In the genomic region with DNA sequence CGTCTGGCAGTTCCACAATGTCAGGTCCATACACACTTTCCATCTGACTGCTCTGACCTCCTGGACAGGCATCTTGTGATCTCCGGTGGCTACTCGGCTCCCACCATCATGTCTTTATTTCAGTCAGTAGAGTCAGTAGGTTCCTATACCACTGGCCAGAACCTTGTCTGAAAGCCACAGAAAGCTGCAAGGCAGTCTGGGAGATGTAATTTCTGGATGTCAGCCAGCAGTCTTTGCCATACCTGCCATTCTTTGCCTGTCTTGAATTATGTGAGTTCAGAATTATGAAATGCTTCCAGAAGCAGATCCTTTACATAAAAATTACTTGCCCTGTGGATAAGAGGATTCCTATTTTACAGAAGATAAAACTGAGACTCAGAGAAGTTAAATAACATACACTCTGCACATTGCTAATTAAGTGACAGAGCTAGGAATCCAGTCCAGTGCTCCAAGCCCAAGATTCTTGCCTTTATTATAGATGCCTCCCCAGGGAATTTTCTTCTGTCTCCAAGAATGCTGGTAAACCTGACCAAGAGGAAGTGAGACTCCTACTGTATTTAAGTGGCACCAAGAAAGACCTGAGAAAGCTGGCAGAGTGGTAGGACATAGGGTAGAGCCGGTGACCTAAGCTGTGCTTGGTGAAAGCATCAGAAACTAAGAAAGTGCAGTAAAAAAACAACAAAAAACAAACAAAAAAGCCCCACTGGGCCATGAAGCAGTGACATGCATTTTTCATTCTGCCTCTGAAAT, we compare ENCODE assay signal across 24 cellular contexts.
"Had no signal": no experiment of that assay in that cellular context is flagged by ENCODE, and none has a peak within 500 bp of the region (broad histone marks: within the 10 kb centered on the region; RNA-seq: fewer than 3 reads in every experiment).

No MANE protein-coding gene starts in this region.

- H3K4me3 ChIP-seq: cardiac muscle cell, lower lobe of right lung, mucosa of descending colon, skin epidermis, stomach, suprapubic skin, tibial nerve had no signal

- H3K36me3 ChIP-seq: cardiac muscle cell, lower lobe of right lung, stomach, suprapubic skin, tibial nerve had no signal

- DNase-seq: activated B cell treated with CpG ODN at 0.5 μM for 24 hours; activated CD4-positive, alpha-beta T cell treated with anti-CD3 and anti-CD28 coated beads for 36 hours; activated CD4-positive, alpha-beta T cell treated with anti-CD3 and anti-CD28 coated beads, Interleukin-2, amount 50 U/mL, for 4 hours; activated CD8-positive, alpha-beta memory T cell treated with anti-CD3 and anti-CD28 coated beads for 24 hours; activated CD8-positive, alpha-beta memory T cell treated with anti-CD3 and anti-CD28 coated beads, Interleukin-2, amount 50 U/mL, for 4 hours; activated T-cell treated with anti-CD3 and anti-CD28 coated beads, Interleukin-2, amount 50 U/mL, for 24 hours; amniotic stem cell; foreskin melanocyte; lower lobe of right lung; mesendoderm; mucosa of descending colon; nephron progenitor cell; right cardiac atrium; stimulated activated CD4-positive, alpha-beta T cell treated with anti-CD3 and anti-CD28 coated beads, Interleukin-1b, Interleukin-23, amount 100 ng/mL, for 48 hours; stomach; T-helper 9 cell had no signal

- H3K4me1 Mint-ChIP-seq: activated B cell treated with CpG ODN at 0.5 μM for 24 hours; activated CD4-positive, alpha-beta T cell treated with anti-CD3 and anti-CD28 coated beads for 36 hours; activated T-helper 17 cell treated with anti-CD3 and anti-CD28 coated beads, Interleukin-2, amount 50 U/mL, for 72 hours had no signal

- H3K27me3 Mint-ChIP-seq: activated CD4-positive, alpha-beta T cell treated with anti-CD3 and anti-CD28 coated beads for 36 hours had no signal

- H3K9me3 ChIP-seq: lower lobe of right lung, suprapubic skin had no signal

- H3K9me3 Mint-ChIP-seq: activated T-helper 17 cell treated with anti-CD3 and anti-CD28 coated beads, Interleukin-2, amount 50 U/mL, for 72 hours had no signal

- H3K27ac ChIP-seq: cardiac muscle cell, lower lobe of right lung, parathyroid adenoma, skin epidermis, stomach, suprapubic skin, tibial nerve had no signal

- ATAC-seq: activated CD4-positive, alpha-beta T cell treated with anti-CD3 and anti-CD28 coated beads for 36 hours; activated T-helper 17 cell treated with anti-CD3 and anti-CD28 coated beads, Interleukin-2, amount 50 U/mL, for 72 hours; left lobe of liver; lower lobe of right lung; mucosa of descending colon; right cardiac atrium had no signal

- H3K27ac Mint-ChIP-seq: activated B cell treated with CpG ODN at 0.5 μM for 24 hours; activated CD4-positive, alpha-beta T cell treated with anti-CD3 and anti-CD28 coated beads for 36 hours; activated naive CD8-positive, alpha-beta T cell; activated T-cell treated with anti-CD3 and anti-CD28 coated beads, Interleukin-2, amount 50 U/mL, for 24 hours; activated T-helper 17 cell treated with anti-CD3 and anti-CD28 coated beads, Interleukin-2, amount 50 U/mL, for 72 hours; nephron progenitor cell had no signal

- H3K4me3 Mint-ChIP-seq: activated B cell treated with CpG ODN at 0.5 μM for 24 hours; activated CD4-positive, alpha-beta T cell treated with anti-CD3 and anti-CD28 coated beads for 36 hours; activated naive CD8-positive, alpha-beta T cell; activated T-cell treated with anti-CD3 and anti-CD28 coated beads, Interleukin-2, amount 50 U/mL, for 24 hours; activated T-helper 17 cell treated with anti-CD3 and anti-CD28 coated beads, Interleukin-2, amount 50 U/mL, for 72 hours; nephron progenitor cell had no signal

- H3K4me1 ChIP-seq: lower lobe of right lung, parathyroid adenoma, stomach, suprapubic skin, tibial nerve had no signal

- H3K27me3 ChIP-seq: cardiac muscle cell, stomach, suprapubic skin, tibial nerve had no signal
